Comparison of ENCODE assay signal across 2 cellular contexts in genomic region chr2:203928849-203929248, GRCh38.
TF ChIP-seq lines count a peak whose summit lies in the region.

No MANE protein-coding gene starts in this region.

TF ChIP-seq in IMR-90, 13 proteins besides CTCF, POLR2A, EP300 and RAD21:
- TF ChIP-seq SMC3 (IDR thresholded peaks at IDR 0.05; ENCODE audit: low read depth, low read length) (peak; percentile 18; the same call in 1 of the 2 replicates), MAZ (IDR thresholded peaks at IDR 0.05; ENCODE audit: borderline replicate concordance, low read depth, low read length) (no peak)

TF ChIP-seq in liver, 16 proteins besides CTCF, POLR2A, EP300 and RAD21:
- TF ChIP-seq YY1 (IDR thresholded peaks at IDR 0.05) (no peak), ATF3 (IDR thresholded peaks at IDR 0.05) (no peak), HNF4A (conservative IDR thresholded peaks at IDR 0.05) (no peak), FOXA2 (IDR thresholded peaks at IDR 0.05) (no peak), FOXA1 (IDR thresholded peaks at IDR 0.05) (no peak), RXRA (IDR thresholded peaks at IDR 0.05) (no peak), JUND (IDR thresholded peaks at IDR 0.05) (no peak), GABPA (IDR thresholded peaks at IDR 0.05 in 1 of 2, conservative IDR thresholded peaks at IDR 0.05 in 1 of 2) (no peak), SP1 (IDR thresholded peaks at IDR 0.05) (no peak), NR2F2 (IDR thresholded peaks at IDR 0.05) (no peak), MAX (IDR thresholded peaks at IDR 0.05) (no peak), REST (IDR thresholded peaks at IDR 0.05) (no peak), HNF4G (IDR thresholded peaks at IDR 0.05) (no peak), EGR1 (IDR thresholded peaks at IDR 0.05; ENCODE audit: low read depth in 2 of 2) (no peak), ZBTB33 (IDR thresholded peaks at IDR 0.05) (no peak), TAF1 (conservative IDR thresholded peaks at IDR 0.05) (no peak)
